ENCODE assay signal across 8 cellular contexts in genomic region chr6:19395316-19395715, GRCh38.
"Had no signal": no experiment of that assay in that cellular context is flagged by ENCODE, and none has a peak within 500 bp of the region (broad histone marks: within the 10 kb centered on the region; RNA-seq: fewer than 3 reads in every experiment).

No MANE protein-coding gene starts in this region.

- H3K4me3 ChIP-seq: GM12878 had no signal

- DNase-seq: GDM1, GF-D8 had no signal

- ATAC-seq: GM12878 had no signal

- FAIRE-seq: G401.6, GM12878, GM12891, GM12892, GM18507, GM19239 had no signal
